Comparison of ENCODE assay signal across 7 cellular contexts in the genomic region with DNA sequence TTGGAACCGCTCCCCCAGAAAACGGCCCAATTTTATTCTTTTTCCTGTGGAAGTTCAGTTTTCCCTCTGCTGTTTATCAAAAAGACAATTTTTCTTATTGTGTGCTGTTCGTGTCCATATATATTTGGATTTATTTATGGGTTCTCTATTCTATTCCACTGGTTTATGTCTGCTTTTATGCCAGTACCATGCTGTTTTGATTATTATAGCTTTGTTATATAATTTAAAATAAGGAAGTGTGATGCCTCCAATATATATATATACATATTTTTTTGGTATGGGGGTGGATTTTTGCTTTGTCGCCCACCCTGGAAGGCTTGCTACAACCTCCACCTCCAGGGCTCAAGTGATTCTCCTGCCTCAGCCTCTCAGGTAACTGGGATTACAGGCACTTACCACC.
"Had no signal": no experiment of that assay in that cellular context is flagged by ENCODE, and none has a peak within 500 bp of the region (broad histone marks: within the 10 kb centered on the region; RNA-seq: fewer than 3 reads in every experiment).

No MANE protein-coding gene starts in this region.

- DNase-seq: IMR-90, KBM-7, KG1 had no signal

- H3K27ac ChIP-seq: HL-60, KMS-11 had no signal

- H3K9ac ChIP-seq: KMS-11 had no signal

- H3K4me2 ChIP-seq: KMS-11 had no signal

- ATAC-seq: HepG2 had no signal

- FAIRE-seq: HepG2, HTR-8/SVneo had no signal
